23 cellular contexts compared by ENCODE assay signal in genomic region chr10:90988802-90989201, GRCh38.
DNase-seq lines count a peak whose midpoint lies in the region; ATAC-seq, FAIRE-seq and TF ChIP-seq lines count a peak whose summit lies in the region.
"Had no signal": no experiment of that assay in that cellular context is flagged by ENCODE, and none has a peak within 500 bp of the region (broad histone marks: within the 10 kb centered on the region; RNA-seq: fewer than 3 reads in every experiment).

No MANE protein-coding gene starts in this region.

- FAIRE-seq in GM12891 (lab: Jason Lieb, UNC) = peak; percentile 54
- FAIRE-seq: G401.6, GM19239 had no signal

- H3K4me1 ChIP-seq in left ventricle myocardium inferior (peaks cover 56% of the 10 kb centered on the region), thymus (ENCODE audit: control insufficient read depth, insufficient read depth, low read length) (peaks cover 45% of the 10 kb centered on the region), suprapubic skin (no peaks in the 10 kb centered on the region)
- H3K4me1 ChIP-seq: SJCRH30 had no signal

- no peaks in the 10 kb centered on the region for H3K9me3 Mint-ChIP-seq in activated B cell treated with CpG ODN at 0.5 μM for 24 hours
- H3K9me3 Mint-ChIP-seq: GM23338, IgD-negative memory B cell had no signal

- DNase-seq in GM12891 (ENCODE audit: insufficient read length, low spot score) = no peak
- no peak for DNase-seq in activated B cell treated with CpG ODN at 0.5 μM for 24 hours
- peak; percentile 51 for DNase-seq in left ventricle myocardium inferior
- no peak for DNase-seq in suprapubic skin (ENCODE audit: low spot score in 2 of 2)
- DNase-seq in NCI-H1436 (lab: John Stamatoyannopoulos, UW) = no peak
- no peak for DNase-seq in activated CD4-positive, alpha-beta T cell treated with anti-CD3 and anti-CD28 coated beads, Interleukin-2, amount 50 U/mL, for 48 hours
- DNase-seq: ACHN, DMS79 treated with DMSO at 0.1 percent for 48 hours, Kasumi-1, MM.1S, NCI-H1092, NCI-H146, NCI-H2029 treated with DMSO at 0.1 percent for 48 hours, NCI-H2171, PC-9, SJCRH30 had no signal

- TF ChIP-seq CTCF in activated B cell treated with CpG ODN at 0.5 μM for 24 hours (IDR thresholded peaks at IDR 0.05) = no peak
- TF ChIP-seq CTCF in left ventricle myocardium inferior (IDR thresholded peaks at IDR 0.05; ENCODE audit: borderline replicate concordance) = no peak
- TF ChIP-seq CTCF in suprapubic skin (IDR thresholded peaks at IDR 0.05) = no peak

- peak overlapping the region; percentile 30 for H3K27ac Mint-ChIP-seq in activated B cell treated with CpG ODN at 0.5 μM for 24 hours
- H3K27ac Mint-ChIP-seq: GM23338 had no signal

- CTCF ChIA-PET in activated B cell treated with CpG ODN at 0.5 μM for 24 hours (lab: Charles Lee) = interaction anchor here (0.8 to 1.2 kb wide), 2 partner anchors 10 to 100 kb away, joined by 3 to 4 read pairs; no protein-coding TSS in a partner anchor

- no peaks in the 10 kb centered on the region for H3K36me3 Mint-ChIP-seq in activated B cell treated with CpG ODN at 0.5 μM for 24 hours (ENCODE audit: low read depth)
- H3K36me3 Mint-ChIP-seq: IgD-negative memory B cell had no signal

- H3K27me3 ChIP-seq in left ventricle myocardium inferior (ENCODE audit: low read depth) (no peaks in the 10 kb centered on the region), thymus (ENCODE audit: control insufficient read depth, insufficient read depth) (no peaks in the 10 kb centered on the region), suprapubic skin (no peaks in the 10 kb centered on the region)
- H3K27me3 ChIP-seq: SJCRH30 had no signal

- intact Hi-C loops in activated B cell treated with CpG ODN at 0.5 μM for 24 hours (cut with micrococcal nuclease) (no loop called here), left ventricle myocardium inferior (cut with micrococcal nuclease) (no loop called here)

- TF ChIP-seq POLR2A in GM12891 (IDR thresholded peaks at IDR 0.05; ENCODE audit: low read depth, low read length) (no peak), suprapubic skin (IDR thresholded peaks at IDR 0.05) (no peak)

- no peak for TF ChIP-seq EP300 in suprapubic skin (IDR thresholded peaks at IDR 0.05)

- H3K9me3 ChIP-seq in left ventricle myocardium inferior (replicated peaks) = no peaks in the 10 kb centered on the region
- H3K9me3 ChIP-seq in thymus (ENCODE audit: control insufficient read depth) = no peaks in the 10 kb centered on the region
- no peaks in the 10 kb centered on the region for H3K9me3 ChIP-seq in suprapubic skin
- H3K9me3 ChIP-seq: SJCRH30 had no signal

- H3K4me3 ChIP-seq in left ventricle myocardium inferior = no peak overlapping the region
- H3K4me3 ChIP-seq in thymus (ENCODE audit: low read length) = no peak overlapping the region
- no peak overlapping the region for H3K4me3 ChIP-seq in suprapubic skin
- H3K4me3 ChIP-seq: GM23338, PC-9, SJCRH30 had no signal

- H3K27me3 Mint-ChIP-seq in activated B cell treated with CpG ODN at 0.5 μM for 24 hours = no peaks in the 10 kb centered on the region
- H3K27me3 Mint-ChIP-seq: IgD-negative memory B cell had no signal

- POLR2A ChIA-PET in activated B cell treated with CpG ODN at 0.5 μM for 24 hours (lab: Charles Lee) = no interaction called here

- H3K27ac ChIP-seq in left ventricle myocardium inferior (replicated peaks) = peak overlapping the region; percentile 89
- peak overlapping the region; percentile 31 for H3K27ac ChIP-seq in thymus (ENCODE audit: low read depth)
- H3K27ac ChIP-seq in suprapubic skin = no peak overlapping the region
- H3K27ac ChIP-seq: PC-9, RWPE1, SJCRH30 had no signal

- H3K4me3 Mint-ChIP-seq in activated B cell treated with CpG ODN at 0.5 μM for 24 hours = no peak overlapping the region
- H3K4me3 Mint-ChIP-seq: GM23338, IgD-negative memory B cell had no signal

- WGBS in thymus = 97% methylated on average over 5 of the region's 5 CpGs
- 85% methylated on average over 5 of the region's 5 CpGs for WGBS in suprapubic skin

- H3K4me1 Mint-ChIP-seq in activated B cell treated with CpG ODN at 0.5 μM for 24 hours = peaks cover 36% of the 10 kb centered on the region

- no peak for ATAC-seq in activated B cell treated with CpG ODN at 0.5 μM for 24 hours (ENCODE audit: low read depth)
- ATAC-seq: GM23338, HCT116 had no signal

- no peaks in the 10 kb centered on the region for H3K36me3 ChIP-seq in left ventricle myocardium inferior
- no peaks in the 10 kb centered on the region for H3K36me3 ChIP-seq in thymus (ENCODE audit: control insufficient read depth, insufficient read depth)
- no peaks in the 10 kb centered on the region for H3K36me3 ChIP-seq in suprapubic skin
- H3K36me3 ChIP-seq: SJCRH30 had no signal

TF ChIP-seq in GM12891, 5 proteins besides CTCF, POLR2A, EP300 and RAD21:
- TF ChIP-seq TAF1 (IDR thresholded peaks at IDR 0.05; ENCODE audit: low read depth, low read length) (no peak), POLR2AphosphoS5 (IDR thresholded peaks at IDR 0.05; ENCODE audit: low read depth, low read length) (no peak), POU2F2 (IDR thresholded peaks at IDR 0.05; ENCODE audit: low read depth, low read length) (no peak), PAX5 (IDR thresholded peaks at IDR 0.05; ENCODE audit: insufficient read depth, low read length, severe bottlenecking) (no peak), SPI1 (IDR thresholded peaks at IDR 0.05; ENCODE audit: low read depth, low read length) (no peak)
